In genomic region chr3:159861369-159861987, GRCh38 we compare ENCODE assay signal across 10 cellular contexts. TPM values are rescaled to one million over a fixed set of nuclear protein-coding genes. Genes with fewer than 3 reads are reported as not detected.
DNase-seq lines count a peak whose midpoint lies in the region; ATAC-seq and TF ChIP-seq lines count a peak whose summit lies in the region.
"Had no signal": no experiment of that assay in that cellular context is flagged by ENCODE, and none has a peak within 500 bp of the region (broad histone marks: within the 10 kb centered on the region; RNA-seq: fewer than 3 reads in every experiment).

No MANE protein-coding gene starts in this region.

- peaks cover 47% of the 10 kb centered on the region for H3K4me1 Mint-ChIP-seq in neural progenitor cell

- H3K27ac ChIP-seq in MM.1S (ENCODE audit: low read length): peak overlapping the region; percentile 4; the same call in 1 of the 2 replicates
- H3K27ac ChIP-seq in neural progenitor cell: no peak overlapping the region
- H3K27ac ChIP-seq: right lobe of liver had no signal

- peaks cover 15% of the 10 kb centered on the region for H3K4me1 ChIP-seq in MM.1S (ENCODE audit: low read length)
- H3K4me1 ChIP-seq in neural progenitor cell: peaks cover 43% of the 10 kb centered on the region
- H3K4me1 ChIP-seq: right lobe of liver had no signal

- H3K9me2 ChIP-seq in MM.1S (replicated peaks; ENCODE audit: insufficient read depth, low read length): no peaks in the 10 kb centered on the region

- no peak overlapping the region for H2AFZ ChIP-seq in MM.1S (ENCODE audit: low read length)
- H2AFZ ChIP-seq in neural progenitor cell (replicated peaks): no peak overlapping the region

- peaks cover 6% of the 10 kb centered on the region for H3K36me3 Mint-ChIP-seq in neural progenitor cell

- H3K4me2 ChIP-seq in MM.1S (ENCODE audit: low read depth, low read length): peak overlapping the region; percentile 28
- peak overlapping the region; percentile 26 for H3K4me2 ChIP-seq in neural progenitor cell

- TF ChIP-seq CTCF in MM.1S (IDR thresholded peaks at IDR 0.05; ENCODE audit: low read length) (no peak), neural progenitor cell (IDR thresholded peaks at IDR 0.05) (no peak)

- no peaks in the 10 kb centered on the region for H4K20me1 ChIP-seq in MM.1S (ENCODE audit: insufficient read depth, low read length)
- peaks cover 22% of the 10 kb centered on the region for H4K20me1 ChIP-seq in neural progenitor cell (ENCODE audit: low read depth)

- H3K36me3 ChIP-seq in MM.1S (replicated peaks; ENCODE audit: insufficient read depth, low read length) (no peaks in the 10 kb centered on the region), neural progenitor cell (no peaks in the 10 kb centered on the region)
- H3K36me3 ChIP-seq: right lobe of liver had no signal

- DNase-seq in MM.1S (no peak), neural progenitor cell (ENCODE audit: low spot score) (peak; percentile 33), mesenteric fat pad (ENCODE audit: low spot score) (no peak), DMS53 treated with DMSO at 0.1 percent for 48 hours (lab: John Stamatoyannopoulos, UW; ENCODE audit: unreplicated experiment) (no peak)
- no peak for DNase-seq in activated naive CD4-positive, alpha-beta T cell (lab: John Stamatoyannopoulos, UW)
- DNase-seq in stimulated activated CD4-positive, alpha-beta T cell treated with anti-CD3 and anti-CD28 coated beads, Interleukin-12 subunit alpha, Interleukin-12 subunit beta, amount 100 ng/mL, for 4 hours: no peak
- DNase-seq: activated CD8-positive, alpha-beta memory T cell treated with anti-CD3 and anti-CD28 coated beads for 24 hours; right lobe of liver had no signal

- H3K4me3 Mint-ChIP-seq in neural progenitor cell: peak overlapping the region; percentile 1

- H3F3A ChIP-seq in MM.1S (ENCODE audit: insufficient read depth, low read length) (no peaks in the 10 kb centered on the region), neural progenitor cell (ENCODE audit: low read depth) (peaks cover 15% of the 10 kb centered on the region)

- no peak overlapping the region for H3K9ac ChIP-seq in MM.1S (ENCODE audit: low read length)
- H3K9ac ChIP-seq in neural progenitor cell: no peak overlapping the region

- ATAC-seq in GM18873 (IDR thresholded peaks at IDR 0.05; ENCODE audit: low FRiP score, unreplicated experiment) (peak; percentile 83), HG02571 (IDR thresholded peaks at IDR 0.05; ENCODE audit: unreplicated experiment) (peak; percentile 77)

- H3K27ac Mint-ChIP-seq in neural progenitor cell: peak overlapping the region; percentile 90

- H3K27me3 Mint-ChIP-seq in neural progenitor cell (ENCODE audit: insufficient read depth, low read depth): peaks cover 2% of the 10 kb centered on the region

- no peaks in the 10 kb centered on the region for H3K9me3 ChIP-seq in MM.1S (replicated peaks; ENCODE audit: insufficient read depth, low read length)
- H3K9me3 ChIP-seq in neural progenitor cell (ENCODE audit: low read depth): no peaks in the 10 kb centered on the region
- H3K9me3 ChIP-seq: right lobe of liver had no signal

- H3K79me2 ChIP-seq in MM.1S (ENCODE audit: low read length) (no peaks in the 10 kb centered on the region), neural progenitor cell (ENCODE audit: low read depth) (peaks cover 40% of the 10 kb centered on the region)

- H3K4me3 ChIP-seq in MM.1S (ENCODE audit: low read length) (no peak overlapping the region), neural progenitor cell (no peak overlapping the region)
- H3K4me3 ChIP-seq: right lobe of liver had no signal

- H3K27me3 ChIP-seq in MM.1S (replicated peaks; ENCODE audit: insufficient read depth, low read length) (no peaks in the 10 kb centered on the region), neural progenitor cell (no peaks in the 10 kb centered on the region)
- H3K27me3 ChIP-seq: right lobe of liver had no signal

- H3K9me3 Mint-ChIP-seq in neural progenitor cell: no peaks in the 10 kb centered on the region

RNA-seq across cellular contexts. Expression of gene SCHIP1, which starts 21.8 kb away (rescaled TPM):
- total RNA-seq in neural progenitor cell (ENCODE audit: low replicate concordance) (31.2 and 41.5 TPM in 2 replicates), mesenteric fat pad (11.9 TPM)
